Comparison of ENCODE assay signal across 9 cellular contexts in the genomic region with DNA sequence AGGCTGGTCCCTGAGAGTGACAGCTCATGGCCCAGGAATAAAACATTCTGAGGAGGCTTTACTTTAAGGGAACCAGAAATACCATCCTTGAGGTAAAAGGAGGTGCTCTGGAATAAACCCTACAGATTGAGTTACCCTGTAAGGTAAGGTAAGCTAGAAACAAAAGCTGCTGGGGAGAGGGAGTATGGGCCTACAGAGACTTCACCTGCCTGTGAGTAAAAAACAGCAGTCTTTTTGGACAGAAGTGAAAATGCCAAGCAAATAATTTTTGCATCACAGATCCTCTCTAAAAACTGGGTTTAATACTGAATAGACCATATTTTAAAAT. TPM values are rescaled to one million over a fixed set of nuclear protein-coding genes. Genes with fewer than 3 reads are reported as not detected.
A peak's percentile ranks its signal among the peaks of the same experiment; 100 is the strongest.
DNase-seq lines count a peak whose midpoint lies in the region; ATAC-seq, FAIRE-seq and TF ChIP-seq lines count a peak whose summit lies in the region.
"Had no signal": no experiment of that assay in that cellular context is flagged by ENCODE, and none has a peak within 500 bp of the region (broad histone marks: within the 10 kb centered on the region; RNA-seq: fewer than 3 reads in every experiment).

No MANE protein-coding gene starts in this region.

- H3K4me3 ChIP-seq in GM23248: peak overlapping the region; percentile 56
- H3K4me3 ChIP-seq in foreskin fibroblast (ENCODE audit: low read depth in 1 of 2, low read length in 2 of 2): peak overlapping the region; percentile 5 to 37
- no peak overlapping the region for H3K4me3 ChIP-seq in small intestine (ENCODE audit: low read depth in 1 of 2, low read length in 2 of 2)

- H4K20me1 ChIP-seq in GM23248 (ENCODE audit: insufficient read depth): peaks cover 3% of the 10 kb centered on the region

- FAIRE-seq in small intestine (lab: Jason Lieb, UNC): no peak
- FAIRE-seq: endometrium had no signal

- peak overlapping the region in 1 of 3 donors; percentile 81 for H3K4me3 Mint-ChIP-seq in T-cell

- CTCF ChIA-PET in T-cell (lab: Charles Lee): interaction anchor here (0.6 to 2.8 kb wide), 6 partner anchors 11 to 1916 kb away, joined by 3 to 13 read pairs (median 4); no protein-coding TSS in a partner anchor

- peaks cover 55 to 68% (median 58%) of the 10 kb centered on the region in 3 donors for H3K4me1 Mint-ChIP-seq in T-cell

- in situ Hi-C loops in GM23248 (cut with MboI): no loop called here

- H3K4me2 ChIP-seq in GM23248 (ENCODE audit: unreplicated experiment): peak overlapping the region; percentile 87

- peaks cover 22% of the 10 kb centered on the region for H3K36me3 ChIP-seq in GM23248 (ENCODE audit: low read depth)
- no peaks in the 10 kb centered on the region for H3K36me3 ChIP-seq in small intestine (ENCODE audit: control insufficient read depth in 2 of 2, insufficient read depth in 2 of 2, low read length in 2 of 2)

- H3K4me1 ChIP-seq in GM23248 (ENCODE audit: insufficient read depth) (peaks cover 81% of the 10 kb centered on the region), small intestine (ENCODE audit: control insufficient read depth in 2 of 2, insufficient read depth in 1 of 2, low read depth in 1 of 2, low read length in 1 of 2) (peaks cover 0 to 10% of the 10 kb centered on the region in 2 donors)

- H3K79me2 ChIP-seq in GM23248 (ENCODE audit: insufficient read depth): peaks cover 95% of the 10 kb centered on the region

- peak overlapping the region; percentile 83 for H3K9ac ChIP-seq in GM23248

- H3K9me2 ChIP-seq in GM23248 (ENCODE audit: insufficient read depth): no peaks in the 10 kb centered on the region

- POLR2A ChIA-PET in T-cell (lab: Charles Lee): interaction anchor here in 1 of 2 donors (0.5 to 0.7 kb wide), 2 partner anchors 1593 to 1734 kb away, joined by 3 read pairs; partner anchors contain the start of gene TMEM263

- H3K27ac Mint-ChIP-seq in T-cell: peak overlapping the region; percentile 59 to 70

- H3K27ac ChIP-seq in GM23248: peak overlapping the region; percentile 99
- H3K27ac ChIP-seq in small intestine (ENCODE audit: low read depth in 1 of 2, low read length in 1 of 2): peak overlapping the region; percentile 34 to 43

- H2AFZ ChIP-seq in GM23248: no peak overlapping the region

- no peaks in the 10 kb centered on the region for H3K9me3 Mint-ChIP-seq in T-cell

- peak in 2 of 4 experiments; percentile 3 to 4 for ATAC-seq in T-cell (replicated peaks in 1 of 4)
- no peak for ATAC-seq in GM18909 (IDR thresholded peaks at IDR 0.05; ENCODE audit: poor library complexity, unreplicated experiment)
- ATAC-seq in GM21526 (IDR thresholded peaks at IDR 0.05; ENCODE audit: low FRiP score, unreplicated experiment): no peak

- H3K9me3 ChIP-seq in GM23248 (ENCODE audit: low read depth): no peaks in the 10 kb centered on the region
- H3K9me3 ChIP-seq in small intestine (ENCODE audit: control insufficient read depth, low read depth): no peaks in the 10 kb centered on the region

- no peak for TF ChIP-seq CTCF in foreskin fibroblast (IDR thresholded peaks at IDR 0.05; ENCODE audit: low read depth, low read length)

- DNase-seq in GM23248 (no peak), T-cell (no peak), foreskin fibroblast (no peak), small intestine (no peak), SW480 (ENCODE audit: low spot score) (no peak), KG1 (lab: John Stamatoyannopoulos, UW) (no peak)

- H3F3A ChIP-seq in GM23248 (ENCODE audit: insufficient read depth): peaks cover 89% of the 10 kb centered on the region

- H3K27me3 ChIP-seq in GM23248 (replicated peaks; ENCODE audit: insufficient read depth) (no peaks in the 10 kb centered on the region), small intestine (ENCODE audit: control insufficient read depth in 2 of 2, insufficient read depth in 2 of 2, low read length in 2 of 2) (no peaks in the 10 kb centered on the region)

- H3K27me3 Mint-ChIP-seq in T-cell: no peaks in the 10 kb centered on the region

- H3K36me3 Mint-ChIP-seq in T-cell: no peaks in the 10 kb centered on the region

RNA-seq across cellular contexts. Expression of gene CORO1C, which starts 41.2 kb away (rescaled TPM):
- total RNA-seq in GM23248 (2014; rRNA removed; shearing (Covaris generic)): 170 and 172 TPM in 2 replicates
- polyA plus RNA-seq in GM23248 (2016; fragmentation: Nextera tagmentation; extraction: Ambion mirVana) (401 and 403 TPM in 2 replicates), small intestine (10 to 100 TPM; 22.2 to 36.7 (median 29.3) TPM)
- total RNA-seq in T-cell: 10 to 100 TPM in 1 of 5 donors, 1 to 10 TPM in 4; 7.4 to 11.4 (median 8.7) TPM

RNA-seq across cellular contexts. Expression of gene SELPLG, which starts 56.5 kb away (rescaled TPM):
- 4.4 and 6.1 TPM in 2 replicates for total RNA-seq in GM23248 (2014; rRNA removed; shearing (Covaris generic))
- 6.2 and 6.7 TPM in 2 replicates for polyA plus RNA-seq in GM23248 (2016; fragmentation: Nextera tagmentation; extraction: Ambion mirVana)
- 100 to 1,000 TPM; 102 to 220 (median 215) TPM for total RNA-seq in T-cell
- 1 to 10 TPM; 1.1 to 7.2 (median 2.4) TPM for polyA plus RNA-seq in small intestine

Comparison
In these comparisons a context has a peak if more than half of its experiments do, and no peak if none do; other contexts are left out.
1. H3K4me3 ChIP-seq: peak in GM23248 (single experiment) and foreskin fibroblast (2 of 2); none in small intestine (0 of 2).
2. RNA of gene CORO1C, which starts 41.2 kb away (total RNA-seq): 170 to 172 TPM in GM23248; 7.4 to 11.4 TPM in T-cell; every median in the first group is over 10 times any median in the second.
3. RNA of gene SELPLG, which starts 56.5 kb away (total RNA-seq): 102 to 220 TPM in T-cell; 4.4 to 6.1 TPM in GM23248; every median in the first group is over 10 times any median in the second.